Comparison of ENCODE assay signal across 26 cellular contexts in genomic region chr2:166458682-166459081, GRCh38. TPM values are rescaled to one million over a fixed set of nuclear protein-coding genes. Genes with fewer than 3 reads are reported as not detected.
"Had no signal": no experiment of that assay in that cellular context is flagged by ENCODE, and none has a peak within 500 bp of the region (broad histone marks: within the 10 kb centered on the region; RNA-seq: fewer than 3 reads in every experiment).

No MANE protein-coding gene starts in this region.

- H3K9ac ChIP-seq: KMS-11, SK-N-SH had no signal

- DNase-seq: Kasumi-1, MV-4-11, NCI-H1092, NCI-H1105 treated with DMSO at 0.1 percent for 48 hours, NCI-H1417 treated with DMSO at 0.1 percent for 48 hours, NCI-H146, NCI-H1694 treated with DMSO at 0.1 percent for 48 hours, NCI-H1930, NCI-H2081, NCI-H2107, NCI-H2227 treated with DMSO at 0.1 percent for 48 hours, NCI-H524, NCI-H526 treated with DMSO at 0.1 percent for 48 hours, NCI-H774, RPMI8226, SHP77, SK-N-SH, SW 1271, T-cell had no signal

- H3K4me3 ChIP-seq: K562 had no signal

- H3K4me2 ChIP-seq: KMS-11, SK-N-SH had no signal

- H3K27ac ChIP-seq: KMS-11 had no signal

- ATAC-seq: HepG2, K562, T-cell had no signal

- H3K9me3 ChIP-seq: SK-N-SH had no signal

RNA-seq across cellular contexts. Expression of gene SCN7A, which starts 35.4 kb away (rescaled TPM):
- total RNA-seq: HepG2, HT1080, M059J, SK-MEL-5 had no signal
- polyA plus RNA-seq: IgD-negative memory B cell had no signal
